8 cellular contexts compared by ENCODE assay signal in genomic region chr4:40628888-40629287, GRCh38. TPM values are rescaled to one million over a fixed set of nuclear protein-coding genes. Genes with fewer than 3 reads are reported as not detected.
DNase-seq lines count a peak whose midpoint lies in the region; ATAC-seq and TF ChIP-seq lines count a peak whose summit lies in the region.
"Had no signal": no experiment of that assay in that cellular context is flagged by ENCODE, and none has a peak within 500 bp of the region (broad histone marks: within the 10 kb centered on the region; RNA-seq: fewer than 3 reads in every experiment).

No MANE protein-coding gene starts in this region.

- no peak for ATAC-seq in HCT116

- H3K36me3 ChIP-seq in HCT116 (ENCODE audit: control insufficient read depth in 1 of 2, insufficient read depth in 2 of 2, low read length in 2 of 2) (no peaks in the 10 kb centered on the region), iPS DF 6.9 (ENCODE audit: control insufficient read depth, insufficient read depth, low read length) (no peaks in the 10 kb centered on the region), smooth muscle cell (ENCODE audit: low read depth) (no peaks in the 10 kb centered on the region)

- RAD21 ChIA-PET in HCT116 (lab: Charles Lee; ENCODE audit: low non-redundant PET in 1 of 2, low total read pairs in 2 of 2, uncharacterized antibody in 2 of 2, unreplicated experiment in 2 of 2), result interaction anchor here in 1 of 2 experiments (0.5 kb wide), 1 partner anchor 96 kb away, joined by 3 read pairs; no protein-coding TSS in a partner anchor

- peak overlapping the region; percentile 90 for H3K4me2 ChIP-seq in HCT116 (ENCODE audit: low read length)
- peak overlapping the region; percentile 98 for H3K4me2 ChIP-seq in smooth muscle cell

- H3K4me1 ChIP-seq in HCT116 (ENCODE audit: control insufficient read depth in 1 of 2, insufficient read depth in 2 of 2, low read length in 2 of 2), result peaks cover 22 to 29% of the 10 kb centered on the region in 2 experiments
- no peaks in the 10 kb centered on the region; the same call in 1 of the 2 replicates for H3K4me1 ChIP-seq in iPS DF 6.9 (ENCODE audit: control insufficient read depth, insufficient read depth, low read length)
- H3K4me1 ChIP-seq in smooth muscle cell (ENCODE audit: low read depth), result peaks cover 45% of the 10 kb centered on the region

- no peak for TF ChIP-seq POLR2A in HCT116 (IDR thresholded peaks at IDR 0.05; ENCODE audit: borderline replicate concordance, extremely low read depth, insufficient read depth, insufficient read length)

- TSS peak; percentile 48 for BruUV-seq in HCT116 (replicated peaks; lab: Mats Ljungman, UMichigan)

- H3K27me3 ChIP-seq in HCT116 (ENCODE audit: insufficient read depth, low read length), result no peaks in the 10 kb centered on the region
- no peaks in the 10 kb centered on the region for H3K27me3 ChIP-seq in iPS DF 6.9 (ENCODE audit: control insufficient read depth, insufficient read depth, low read length)
- H3K27me3 ChIP-seq in smooth muscle cell (ENCODE audit: low read depth), result no peaks in the 10 kb centered on the region

- intact Hi-C loops in HCT116 (cut with micrococcal nuclease), result no loop called here

- no peaks in the 10 kb centered on the region for H3K9me2 ChIP-seq in HCT116 (ENCODE audit: insufficient read depth)

- DNase-seq in HCT116 (ENCODE audit: low read depth, low spot score) (no peak), iPS DF 6.9 (ENCODE audit: low read depth, low spot score) (no peak), smooth muscle cell (lab: John Stamatoyannopoulos, UW; ENCODE audit: unreplicated experiment) (no peak), NCI-H1930 (lab: John Stamatoyannopoulos, UW) (no peak), retina (no peak), nucleus accumbens (lab: John Stamatoyannopoulos, UW) (no peak)
- DNase-seq in activated CD4-positive, alpha-beta memory T cell treated with anti-CD3 and anti-CD28 coated beads, Interleukin-2, amount 10 ng/mL, durations not matched to agents 7 days and 5 days, result no peak

- WGBS in iPS DF 6.9 (ENCODE audit: insufficient coverage, insufficient read length), result no CpG with 5 or more reads among the region's 6 CpGs
- WGBS in smooth muscle cell (ENCODE audit: low lambda C conversion rate), result 9% methylated on average over 6 of the region's 6 CpGs

- peaks cover 4% of the 10 kb centered on the region for H3F3A ChIP-seq in smooth muscle cell (ENCODE audit: low read depth)

- no peak for TF ChIP-seq CTCF in HCT116 (IDR thresholded peaks at IDR 0.05 in 2 of 3, conservative IDR thresholded peaks at IDR 0.05 in 1 of 3; ENCODE audit: borderline replicate concordance in 1 of 3, insufficient read depth in 1 of 3, low read depth in 2 of 3, low read length in 2 of 3)
- no peak for TF ChIP-seq CTCF in smooth muscle cell (IDR thresholded peaks at IDR 0.05; ENCODE audit: borderline replicate concordance, insufficient read depth, poor library complexity, severe bottlenecking)

- H3K79me2 ChIP-seq in HCT116 (ENCODE audit: insufficient read depth, low read length), result 0 out of 2 replicates have a peak, but pooled peaks cover 4% of the 10 kb centered on the region
- peaks cover 12% of the 10 kb centered on the region for H3K79me2 ChIP-seq in smooth muscle cell (ENCODE audit: low read depth)

- H3K9me3 ChIP-seq in HCT116 (ENCODE audit: control insufficient read depth in 1 of 2, insufficient read depth in 1 of 2, low read depth in 1 of 2, low read length in 2 of 2) (no peaks in the 10 kb centered on the region), iPS DF 6.9 (ENCODE audit: control insufficient read depth, insufficient read depth, low read length) (no peaks in the 10 kb centered on the region), smooth muscle cell (replicated peaks; ENCODE audit: low read depth) (no peaks in the 10 kb centered on the region)

- H3K4me3 Mint-ChIP-seq in activated CD4-positive, alpha-beta memory T cell treated with anti-CD3 and anti-CD28 coated beads, Interleukin-2, amount 10 ng/mL, durations not matched to agents 7 days and 5 days, result peak overlapping the region; percentile 61

- H2AFZ ChIP-seq in HCT116 (ENCODE audit: low read depth, low read length, poor library complexity, severe bottlenecking), result no peak overlapping the region
- H2AFZ ChIP-seq in smooth muscle cell (ENCODE audit: low read depth), result peak overlapping the region; percentile 95

- H3K4me1 Mint-ChIP-seq in activated CD4-positive, alpha-beta memory T cell treated with anti-CD3 and anti-CD28 coated beads, Interleukin-2, amount 10 ng/mL, durations not matched to agents 7 days and 5 days, result peaks cover 35% of the 10 kb centered on the region

- CTCF ChIA-PET in HCT116 (lab: Charles Lee), result no interaction called here
- CTCF ChIA-PET in activated CD4-positive, alpha-beta memory T cell treated with anti-CD3 and anti-CD28 coated beads, Interleukin-2, amount 10 ng/mL, durations not matched to agents 7 days and 5 days (lab: Charles Lee), result interaction anchor here (1.3 kb wide), 1 partner anchor 212 kb away, joined by 4 read pairs; no protein-coding TSS in a partner anchor

- no peak for TF ChIP-seq RAD21 in HCT116 (IDR thresholded peaks at IDR 0.05; ENCODE audit: low read depth)

- POLR2A ChIA-PET in HCT116 (lab: Charles Lee), result interaction anchor here (1.5 kb wide), 1 partner anchor 9 kb away, joined by 3 read pairs; no protein-coding TSS in a partner anchor
- POLR2A ChIA-PET in activated CD4-positive, alpha-beta memory T cell treated with anti-CD3 and anti-CD28 coated beads, Interleukin-2, amount 10 ng/mL, durations not matched to agents 7 days and 5 days (lab: Charles Lee), result no interaction called here

- peak overlapping the region; percentile 68 for H3K9ac ChIP-seq in HCT116 (ENCODE audit: low read length)
- peak overlapping the region; percentile 79 for H3K9ac ChIP-seq in smooth muscle cell (ENCODE audit: low read depth)

- H3K36me3 Mint-ChIP-seq in activated CD4-positive, alpha-beta memory T cell treated with anti-CD3 and anti-CD28 coated beads, Interleukin-2, amount 10 ng/mL, durations not matched to agents 7 days and 5 days (ENCODE audit: low read depth), result peaks cover 3% of the 10 kb centered on the region

- peak overlapping the region; percentile 62 to 72 for H3K4me3 ChIP-seq in HCT116 (replicated peaks in 1 of 2; ENCODE audit: low read depth in 1 of 2, low read length in 2 of 2)
- peak overlapping the region; percentile 69; the same call in 1 of the 2 replicates for H3K4me3 ChIP-seq in iPS DF 6.9 (ENCODE audit: low read length)
- H3K4me3 ChIP-seq in smooth muscle cell, result peak overlapping the region; percentile 96

- H4K20me1 ChIP-seq in HCT116 (ENCODE audit: insufficient read depth), result no peaks in the 10 kb centered on the region
- H4K20me1 ChIP-seq in smooth muscle cell (ENCODE audit: low read depth), result no peaks in the 10 kb centered on the region

- H3K27me3 Mint-ChIP-seq in activated CD4-positive, alpha-beta memory T cell treated with anti-CD3 and anti-CD28 coated beads, Interleukin-2, amount 10 ng/mL, durations not matched to agents 7 days and 5 days, result peaks cover 54% of the 10 kb centered on the region

- H3K27ac ChIP-seq in HCT116 (ENCODE audit: low read depth, low read length) (peak overlapping the region; percentile 96; the same call in 1 of the 2 replicates), iPS DF 6.9 (ENCODE audit: low read length) (no peak overlapping the region), smooth muscle cell (ENCODE audit: low read depth) (peak overlapping the region; percentile 64)

- no peak overlapping the region for H3K27ac Mint-ChIP-seq in activated CD4-positive, alpha-beta memory T cell treated with anti-CD3 and anti-CD28 coated beads, Interleukin-2, amount 10 ng/mL, durations not matched to agents 7 days and 5 days

- H3K9me3 Mint-ChIP-seq in activated CD4-positive, alpha-beta memory T cell treated with anti-CD3 and anti-CD28 coated beads, Interleukin-2, amount 10 ng/mL, durations not matched to agents 7 days and 5 days, result no peaks in the 10 kb centered on the region

TF ChIP-seq in HCT116, 20 proteins besides CTCF, POLR2A, EP300 and RAD21:
- TF ChIP-seq POLR2AphosphoS5 (IDR thresholded peaks at IDR 0.05; ENCODE audit: low read depth, low read length) (no peak), ZBTB33 (IDR thresholded peaks at IDR 0.05; ENCODE audit: extremely low read depth, insufficient replicate concordance, low read length) (no peak), EGR1 (IDR thresholded peaks at IDR 0.05; ENCODE audit: low read depth) (no peak), EZH2 (IDR thresholded peaks at IDR 0.05) (no peak), ZNF274 (IDR thresholded peaks at IDR 0.05; ENCODE audit: low read depth, low read length) (no peak)
TF ChIP-seq in HCT116: peak in this region for 0.

RNA-seq across cellular contexts. Expression of gene RBM47, which starts 0.8 kb away (rescaled TPM):
- total RNA-seq in HCT116 (2021; ENCODE audit: unreplicated experiment), result 22.2 TPM
- polyA plus RNA-seq in HCT116 (2012), result 10.4 and 14.2 TPM in 2 replicates
- 1 to 10 TPM; 2.1 to 2.2 TPM for total RNA-seq in activated CD4-positive, alpha-beta memory T cell treated with anti-CD3 and anti-CD28 coated beads, Interleukin-2, amount 10 ng/mL, durations not matched to agents 7 days and 5 days
- total RNA-seq in smooth muscle cell, result 5.5 and 6.0 TPM in 2 replicates
- 3.4 and 3.6 TPM in 2 replicates for polyA plus RNA-seq in smooth muscle cell
- total RNA-seq: myocyte had no signal
